Comparison of ENCODE assay signal across 20 cellular contexts in genomic region chr3:98690876-98691275, GRCh38.
DNase-seq lines count a peak whose midpoint lies in the region; ATAC-seq and TF ChIP-seq lines count a peak whose summit lies in the region.
"Had no signal": no experiment of that assay in that cellular context is flagged by ENCODE, and none has a peak within 500 bp of the region (broad histone marks: within the 10 kb centered on the region; RNA-seq: fewer than 3 reads in every experiment).

No MANE protein-coding gene starts in this region.

- intact Hi-C loops in psoas muscle (cut with DNase I): loop anchor here in 1 of 2 donors (5.0 kb wide), 1 partner anchor 41 kb away; no protein-coding TSS in a partner anchor

- TF ChIP-seq CTCF in choroid plexus epithelial cell (conservative IDR thresholded peaks at IDR 0.05; ENCODE audit: low read depth, low read length) (no peak), psoas muscle (IDR thresholded peaks at IDR 0.05) (no peak), GM13976 (IDR thresholded peaks at IDR 0.05; ENCODE audit: borderline replicate concordance, control extremely low read depth, extremely low read depth, insufficient read depth, missing control alignments) (no peak)

- no peaks in the 10 kb centered on the region for H3K4me1 ChIP-seq in psoas muscle
- H3K4me1 ChIP-seq: adrenal gland had no signal

- H3K27me3 ChIP-seq in psoas muscle (ENCODE audit: insufficient read depth in 3 of 3, low read length in 2 of 3): no peaks in the 10 kb centered on the region
- H3K27me3 ChIP-seq: adrenal gland had no signal

- WGBS in psoas muscle, 3 donors: 89 to 97% (median 94%) methylated on average over 2 of the region's 2 CpGs

- no peaks in the 10 kb centered on the region for H3K36me3 ChIP-seq in psoas muscle (ENCODE audit: insufficient read depth in 1 of 2, low read depth in 1 of 2)
- H3K36me3 ChIP-seq: adrenal gland had no signal

- in situ Hi-C loops in GM13976 (cut with MboI; ENCODE audit: low sequenced_read_pairs, unreplicated experiment): no loop called here

- ATAC-seq in psoas muscle: peak; percentile 61 to 81 (median 78)
- ATAC-seq: naive thymus-derived CD4-positive, alpha-beta T cell had no signal

- peaks cover 3% of the 10 kb centered on the region for H3K9me3 ChIP-seq in psoas muscle
- H3K9me3 ChIP-seq: adrenal gland had no signal

- peak overlapping the region; percentile 60 for H3K27ac ChIP-seq in psoas muscle
- H3K27ac ChIP-seq: 22Rv1, adrenal gland had no signal

- no peak overlapping the region for H3K4me3 ChIP-seq in choroid plexus epithelial cell (ENCODE audit: low read depth, low read length)
- H3K4me3 ChIP-seq in psoas muscle: no peak overlapping the region
- H3K4me3 ChIP-seq: adrenal gland had no signal

- peak; percentile 31 for DNase-seq in NK-92 treated with Interleukin-12 subunit alpha and Interleukin-12 subunit beta, amount 100 ng/mL, for 24 hours (lab: John Stamatoyannopoulos, UW)
- DNase-seq in NK-92 (lab: John Stamatoyannopoulos, UW; ENCODE audit: unreplicated experiment) (no peak), MV-4-11 (lab: John Stamatoyannopoulos, UW) (peak; percentile 66), choroid plexus epithelial cell (ENCODE audit: low read depth) (peak; percentile 51), psoas muscle (no peak), GM13976 (ENCODE audit: low spot score) (no peak), NOMO-1 treated with DMSO at 0.1 percent for 48 hours (lab: John Stamatoyannopoulos, UW; ENCODE audit: unreplicated experiment) (no peak), ecto neural progenitor cell (ENCODE audit: low spot score) (no peak)
- DNase-seq: activated CD4-positive, alpha-beta T cell treated with anti-CD3 and anti-CD28 coated beads, Interleukin-2, amount 10 ng/mL, durations not matched to agents 7 days and 5 days; activated CD8-positive, alpha-beta memory T cell treated with anti-CD3 and anti-CD28 coated beads, Interleukin-2, amount 50 U/mL, for 48 hours; activated effector memory CD4-positive, alpha-beta T cell treated with Interleukin-2 at 50 U/mL for 16 hours; adrenal gland; effector CD4-positive, alpha-beta T cell; GOT3; naive thymus-derived CD4-positive, alpha-beta T cell; NCI-H1694 treated with DMSO at 0.1 percent for 48 hours; posterior cingulate gyrus; RPMI8226; stimulated activated CD4-positive, alpha-beta T cell treated with anti-CD3 and anti-CD28 coated beads, Interleukin-2, amount 100 ng/mL, for 48 hours had no signal

Comparison
In these comparisons a context has a peak if more than half of its experiments do, and no peak if none do; other contexts are left out.
1. DNase-seq: peak in NK-92 treated with Interleukin-12 subunit alpha and Interleukin-12 subunit beta, amount 100 ng/mL, for 24 hours (single experiment), MV-4-11 (single experiment) and choroid plexus epithelial cell (single experiment); none in NK-92 (single experiment), psoas muscle (0 of 2), GM13976 (single experiment), NOMO-1 treated with DMSO at 0.1 percent for 48 hours (single experiment) and ecto neural progenitor cell (single experiment).